ENCODE assay signal across 8 cellular contexts in the genomic region with DNA sequence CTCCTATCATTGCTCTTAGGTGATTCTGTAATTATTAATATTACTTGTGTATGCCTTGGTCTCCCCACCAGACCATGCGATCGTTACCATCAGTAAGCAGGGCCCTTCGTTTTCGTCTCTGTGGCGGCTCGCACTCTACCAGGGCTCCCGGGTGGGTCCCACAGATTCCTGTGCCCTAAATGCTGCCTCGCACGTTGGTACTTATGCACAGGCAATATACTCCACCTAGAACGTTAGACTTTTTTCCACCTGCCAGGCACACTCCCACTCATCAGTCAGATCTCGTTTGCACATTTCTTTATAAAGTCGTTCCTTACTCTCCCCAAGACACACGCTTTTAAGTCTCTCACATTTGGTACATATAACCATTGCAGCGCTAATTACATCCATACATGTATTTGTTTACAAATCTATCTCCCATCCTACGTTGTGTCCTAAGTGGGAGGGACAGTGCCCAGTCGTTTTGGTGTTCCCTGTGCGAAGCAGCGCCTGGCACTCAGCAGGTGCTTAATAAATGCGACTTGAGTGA. TPM values are rescaled to one million over a fixed set of nuclear protein-coding genes. Genes with fewer than 3 reads are reported as not detected.
DNase-seq lines count a peak whose midpoint lies in the region; ATAC-seq and TF ChIP-seq lines count a peak whose summit lies in the region.

No MANE protein-coding gene starts in this region.

- ATAC-seq in SK-N-SH treated with all-trans-retinoic acid at 6 μM for 48 hours: peak; percentile 3; the same call in 2 of the 3 replicates
- no peak for ATAC-seq in GM18909 (IDR thresholded peaks at IDR 0.05; ENCODE audit: poor library complexity, unreplicated experiment)
- no peak for ATAC-seq in HG03439 (IDR thresholded peaks at IDR 0.05; ENCODE audit: unreplicated experiment)
- ATAC-seq in GM19455 (IDR thresholded peaks at IDR 0.05; ENCODE audit: unreplicated experiment): no peak

- DNase-seq in H7 (peak; percentile 17), foreskin fibroblast (no peak), skeletal muscle cell (ENCODE audit: low read depth) (no peak), DMS153 treated with DMSO at 0.1 percent for 48 hours (lab: John Stamatoyannopoulos, UW; ENCODE audit: unreplicated experiment) (no peak)

- H3K27me3 ChIP-seq in H7 (ENCODE audit: control insufficient read depth, insufficient read depth, low read length): no peaks in the 10 kb centered on the region; the same call in 1 of the 2 replicates

- H3K4me3 ChIP-seq in H7 (ENCODE audit: insufficient read depth, low read depth, low read length) (peak overlapping the region; percentile 70), foreskin fibroblast (ENCODE audit: low read depth in 1 of 2, low read length in 2 of 2) (peak overlapping the region; percentile 76), skeletal muscle cell (ENCODE audit: low read depth, low read length) (peak overlapping the region; percentile 62)

- TF ChIP-seq CTCF in foreskin fibroblast (IDR thresholded peaks at IDR 0.05; ENCODE audit: low read depth, low read length): no peak

- H3K36me3 ChIP-seq in H7 (replicated peaks; ENCODE audit: control insufficient read depth, insufficient read depth, low read length): no peaks in the 10 kb centered on the region

TF ChIP-seq in SK-N-SH treated with all-trans-retinoic acid at 6 μM for 48 hours, 23 proteins besides CTCF, POLR2A, EP300 and RAD21:
- TF ChIP-seq ZFP30 (CRISPR knock-in tag; IDR thresholded peaks at IDR 0.05): no peak
- no peak for TF ChIP-seq CSDC2 (CRISPR knock-in tag; IDR thresholded peaks at IDR 0.05)
- no peak for TF ChIP-seq ESRRG (CRISPR knock-in tag; IDR thresholded peaks at IDR 0.05)
- TF ChIP-seq ISL1 (CRISPR knock-in tag; IDR thresholded peaks at IDR 0.05): no peak
- TF ChIP-seq ARNTL (CRISPR knock-in tag; IDR thresholded peaks at IDR 0.05; ENCODE audit: borderline replicate concordance, low read depth): no peak
- TF ChIP-seq SNAI2 (CRISPR knock-in tag; IDR thresholded peaks at IDR 0.05): no peak

RNA-seq across cellular contexts. Expression of a gene that starts 0.9 kb away (rescaled TPM):
- total RNA-seq in H7 (2014; rRNA removed; shearing (Covaris generic)): 16.9 and 22.7 TPM in 2 replicates
